ENCODE assay signal across 28 cellular contexts in the genomic region with DNA sequence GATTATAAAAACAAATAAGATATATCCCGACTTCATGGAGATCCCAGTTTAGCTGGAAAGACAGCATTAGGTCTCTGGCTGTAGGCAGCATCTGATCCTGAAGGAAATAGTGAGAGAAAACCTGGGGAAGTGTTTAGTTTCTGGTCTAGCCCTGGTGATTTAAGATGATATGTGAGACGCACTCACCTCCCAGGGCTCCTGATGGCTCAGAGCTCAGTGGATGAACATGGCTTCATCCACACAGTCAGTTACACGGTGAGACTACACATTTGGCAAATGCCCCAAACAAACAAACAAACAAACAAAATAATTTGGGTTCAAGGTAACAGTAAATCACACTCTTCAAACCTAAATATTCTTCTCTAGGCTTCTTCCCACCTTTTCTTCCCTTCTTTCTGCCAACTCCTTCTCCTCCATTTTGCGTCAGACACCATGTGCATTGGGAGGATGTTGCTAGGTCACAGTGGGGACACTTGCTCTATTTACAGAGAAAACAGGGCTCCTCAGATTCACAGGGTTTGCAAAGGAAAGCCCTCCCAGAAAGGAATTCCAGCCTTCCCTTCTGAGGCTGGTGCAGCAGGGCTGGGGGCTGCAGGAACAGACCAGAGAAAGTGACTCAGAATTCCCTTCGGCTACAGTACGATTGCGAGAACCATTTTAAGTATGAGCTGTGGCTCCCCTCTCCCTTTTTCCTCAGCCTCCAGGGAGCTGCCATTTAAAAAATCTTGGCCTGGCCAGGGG. TPM values are rescaled to one million over a fixed set of nuclear protein-coding genes. Genes with fewer than 3 reads are reported as not detected.
DNase-seq lines count a peak whose midpoint lies in the region; ATAC-seq and TF ChIP-seq lines count a peak whose summit lies in the region.
"Had no signal": no experiment of that assay in that cellular context is flagged by ENCODE, and none has a peak within 500 bp of the region (broad histone marks: within the 10 kb centered on the region; RNA-seq: fewer than 3 reads in every experiment).

No MANE protein-coding gene starts in this region.

- H3K4me3 ChIP-seq in NT2/D1 (ENCODE audit: insufficient read length, low read depth) (peak overlapping the region; percentile 66), endodermal cell (ENCODE audit: low read length) (no peak overlapping the region)
- H3K4me3 ChIP-seq: BLaER1, breast epithelium, colonic mucosa, esophagus muscularis mucosa, gastroesophageal sphincter, Peyer's patch, SJCRH30, spleen had no signal

- 88 to 93% methylated on average over 5 to 7 of the region's 7 CpGs for WGBS in endodermal cell (ENCODE audit: insufficient coverage in 1 of 2, insufficient read length in 1 of 2), 2 experiments

- DNase-seq in EH (ENCODE audit: low read depth): peak; percentile 30
- DNase-seq in NT2/D1 (ENCODE audit: low read depth, low spot score): peak; percentile 70
- no peak for DNase-seq in endodermal cell
- DNase-seq in osteocyte (ENCODE audit: extremely low spot score, unreplicated experiment): peak; percentile 84
- DNase-seq in G401 (ENCODE audit: low spot score): no peak
- no peak for DNase-seq in endothelial cell (ENCODE audit: low spot score)
- DNase-seq: activated CD4-positive, alpha-beta T cell treated with anti-CD3 and anti-CD28 coated beads for 1 hour; activated effector memory CD4-positive, alpha-beta T cell treated with anti-CD3 and anti-CD28 coated beads, Interleukin-2, amount 50 U/mL, for 16 hours; colonic mucosa; DMS79; effector memory CD8-positive, alpha-beta T cell; NCI-H1092 treated with DMSO at 0.1 percent for 48 hours; NCI-H187 treated with DMSO at 0.1 percent for 48 hours; NCI-H526; Peyer's patch; SJCRH30; spleen; stimulated activated CD4-positive, alpha-beta T cell treated with anti-CD3 and anti-CD28 coated beads, Interleukin-2, amount 100 ng/mL, for 48 hours had no signal

- TF ChIP-seq POLR2A in GM18505 (IDR thresholded peaks at IDR 0.05; ENCODE audit: borderline replicate concordance, extremely low read depth, insufficient read depth, insufficient read length): no peak

- H3K9me3 ChIP-seq in NT2/D1 (ENCODE audit: insufficient read depth, low read length) (no peaks in the 10 kb centered on the region), endodermal cell (ENCODE audit: control insufficient read depth, low read length) (no peaks in the 10 kb centered on the region)
- H3K9me3 ChIP-seq: BLaER1, breast epithelium, colonic mucosa, esophagus muscularis mucosa, gastroesophageal sphincter, neutrophil, Peyer's patch, SJCRH30, spleen had no signal

- H3K36me3 Mint-ChIP-seq in endodermal cell (ENCODE audit: low read depth): no peaks in the 10 kb centered on the region
- no peaks in the 10 kb centered on the region for H3K36me3 Mint-ChIP-seq in osteocyte (ENCODE audit: unreplicated experiment)
- no peaks in the 10 kb centered on the region for H3K36me3 Mint-ChIP-seq in endothelial cell (ENCODE audit: low read depth, unreplicated experiment)
- H3K36me3 Mint-ChIP-seq: stimulated activated effector memory CD8-positive, alpha-beta T cell treated with anti-CD3 and anti-CD28 coated beads, Interleukin-12 subunit alpha, Interleukin-12 subunit beta, amount 100 ng/mL, for 72 hours had no signal

- H3K27ac Mint-ChIP-seq in endodermal cell (peak overlapping the region; percentile 16), osteocyte (ENCODE audit: unreplicated experiment) (peak overlapping the region; percentile 79), endothelial cell (ENCODE audit: unreplicated experiment) (no peak overlapping the region)
- H3K27ac Mint-ChIP-seq: effector memory CD8-positive, alpha-beta T cell; stimulated activated effector memory CD8-positive, alpha-beta T cell treated with anti-CD3 and anti-CD28 coated beads, Interleukin-12 subunit alpha, Interleukin-12 subunit beta, amount 100 ng/mL, for 72 hours had no signal

- in situ Hi-C loops in G401 (cut with HindIII; ENCODE audit: low sequenced_read_pairs): no loop called here

- H3K27me3 ChIP-seq in NT2/D1 (ENCODE audit: insufficient read depth, insufficient read length): no peaks in the 10 kb centered on the region
- no peaks in the 10 kb centered on the region for H3K27me3 ChIP-seq in endodermal cell (ENCODE audit: control insufficient read depth, insufficient read depth, low read length, poor library complexity, severe bottlenecking)
- H3K27me3 ChIP-seq: BLaER1, breast epithelium, neutrophil, Peyer's patch had no signal

- ATAC-seq in GM18505 (IDR thresholded peaks at IDR 0.05; ENCODE audit: unreplicated experiment) (no peak), HG03439 (IDR thresholded peaks at IDR 0.05; ENCODE audit: unreplicated experiment) (no peak)
- ATAC-seq: effector memory CD8-positive, alpha-beta T cell; gastroesophageal sphincter; stimulated activated effector memory CD8-positive, alpha-beta T cell treated with anti-CD3 and anti-CD28 coated beads, Interleukin-12 subunit alpha, Interleukin-12 subunit beta, amount 100 ng/mL, for 72 hours had no signal

- H3K36me3 ChIP-seq in NT2/D1 (ENCODE audit: insufficient read depth, insufficient read length, low read length) (peaks cover 37% of the 10 kb centered on the region), endodermal cell (ENCODE audit: control insufficient read depth, insufficient read depth, low read length) (no peaks in the 10 kb centered on the region)
- H3K36me3 ChIP-seq: BLaER1, breast epithelium, colonic mucosa, esophagus muscularis mucosa, gastroesophageal sphincter, neutrophil, Peyer's patch, SJCRH30, spleen had no signal

- H3K9ac ChIP-seq in NT2/D1 (ENCODE audit: insufficient read length, low read depth) (peak overlapping the region; percentile 87), endodermal cell (ENCODE audit: extremely low read depth, low read length, poor library complexity, severe bottlenecking) (no peak overlapping the region)
- H3K9ac ChIP-seq: BLaER1 had no signal

- H3K4me1 ChIP-seq in NT2/D1 (ENCODE audit: insufficient read depth, insufficient read length) (no peaks in the 10 kb centered on the region), endodermal cell (ENCODE audit: control insufficient read depth, insufficient read depth, low read length) (peaks cover 9% of the 10 kb centered on the region)
- H3K4me1 ChIP-seq: BLaER1, breast epithelium, colonic mucosa, esophagus muscularis mucosa, gastroesophageal sphincter, SJCRH30, spleen had no signal

- H3K27me3 Mint-ChIP-seq in endodermal cell (ENCODE audit: insufficient read depth) (no peaks in the 10 kb centered on the region), osteocyte (ENCODE audit: unreplicated experiment) (no peaks in the 10 kb centered on the region), endothelial cell (ENCODE audit: unreplicated experiment) (peaks cover 4% of the 10 kb centered on the region)

- H3K4me1 Mint-ChIP-seq in endodermal cell (peaks cover 23% of the 10 kb centered on the region), osteocyte (ENCODE audit: unreplicated experiment) (peaks cover 31% of the 10 kb centered on the region), endothelial cell (ENCODE audit: unreplicated experiment) (no peaks in the 10 kb centered on the region)
- H3K4me1 Mint-ChIP-seq: stimulated activated effector memory CD8-positive, alpha-beta T cell treated with anti-CD3 and anti-CD28 coated beads, Interleukin-12 subunit alpha, Interleukin-12 subunit beta, amount 100 ng/mL, for 72 hours had no signal

- H3K27ac ChIP-seq in endodermal cell (ENCODE audit: low read depth, low read length): no peak overlapping the region
- H3K27ac ChIP-seq: BLaER1, breast epithelium, colonic mucosa, esophagus muscularis mucosa, gastroesophageal sphincter, neutrophil, Peyer's patch, SJCRH30, spleen had no signal

- H3K4me3 Mint-ChIP-seq in endodermal cell (no peak overlapping the region), osteocyte (ENCODE audit: unreplicated experiment) (no peak overlapping the region), endothelial cell (ENCODE audit: unreplicated experiment) (no peak overlapping the region)
- H3K4me3 Mint-ChIP-seq: effector memory CD8-positive, alpha-beta T cell; stimulated activated effector memory CD8-positive, alpha-beta T cell treated with anti-CD3 and anti-CD28 coated beads, Interleukin-12 subunit alpha, Interleukin-12 subunit beta, amount 100 ng/mL, for 72 hours had no signal

- TF ChIP-seq CTCF in endodermal cell (conservative IDR thresholded peaks at IDR 0.05): no peak
- TF ChIP-seq CTCF in osteocyte (IDR thresholded peaks at IDR 0.05): no peak
- no peak for TF ChIP-seq CTCF in endothelial cell (IDR thresholded peaks at IDR 0.05; ENCODE audit: unreplicated experiment)

- H3K9me3 Mint-ChIP-seq in endodermal cell: no peaks in the 10 kb centered on the region
- no peaks in the 10 kb centered on the region for H3K9me3 Mint-ChIP-seq in osteocyte (ENCODE audit: unreplicated experiment)
- H3K9me3 Mint-ChIP-seq in endothelial cell (ENCODE audit: unreplicated experiment): no peaks in the 10 kb centered on the region
- H3K9me3 Mint-ChIP-seq: effector memory CD8-positive, alpha-beta T cell; HFFc6; stimulated activated effector memory CD8-positive, alpha-beta T cell treated with anti-CD3 and anti-CD28 coated beads, Interleukin-12 subunit alpha, Interleukin-12 subunit beta, amount 100 ng/mL, for 72 hours had no signal

RNA-seq across cellular contexts. Expression of gene SALL4, which starts 59.6 kb away (rescaled TPM):
- total RNA-seq in endodermal cell: 100 to 1,000 TPM; 333 to 397 TPM
- 49.1 TPM for polyA plus RNA-seq in endodermal cell (2013, experiment 1 of 2)
- polyA plus RNA-seq in endodermal cell (2013, experiment 2 of 2): 49.8 TPM
- total RNA-seq in osteocyte: 1.8 and 2.6 TPM in 2 replicates
- 48.8 and 55.8 TPM in 2 replicates for total RNA-seq in G401 (2014; rRNA removed; shearing (Covaris generic))
- 65.4 TPM for total RNA-seq in endothelial cell (ENCODE audit: unreplicated experiment)
- total RNA-seq: esophagus muscularis mucosa, gastroesophageal sphincter, LHCN-M2, SJCRH30 had no signal

Comparison
In these comparisons a context has a peak if more than half of its experiments do, and no peak if none do; other contexts are left out.
1. DNase-seq: peak in EH (single experiment), NT2/D1 (single experiment) and osteocyte (single experiment); none in endodermal cell (single experiment), G401 (single experiment) and endothelial cell (single experiment).
2. RNA of gene SALL4, which starts 59.6 kb away (total RNA-seq): 333 to 397 TPM in endodermal cell, 65.4 TPM in endothelial cell (single experiment) and 48.8 to 55.8 TPM in G401; 1.8 to 2.6 TPM in osteocyte; every median in the first group is over 10 times any median in the second.